Comparison of ENCODE assay signal across 8 cellular contexts in genomic region chr2:219684721-219685689, GRCh38. TPM values are rescaled to one million over a fixed set of nuclear protein-coding genes. Genes with fewer than 3 reads are reported as not detected.
DNase-seq lines count a peak whose midpoint lies in the region; ATAC-seq and TF ChIP-seq lines count a peak whose summit lies in the region.

No MANE protein-coding gene starts in this region.

- DNase-seq in Caki2 (ENCODE audit: low read depth) (peak; percentile 80), PC-9 (peak; percentile 78 to 90), adipocyte (ENCODE audit: low read depth) (peak; percentile 56), iPS-NIHi7 (ENCODE audit: extremely low spot score) (peak; percentile 86), cerebellar cortex (ENCODE audit: low spot score) (no peak)
- peak; percentile 23 to 24 for DNase-seq in stimulated activated CD4-positive, alpha-beta T cell treated with anti-CD3 and anti-CD28 coated beads, Interleukin-1b, Interleukin-23, amount 100 ng/mL, for 4 hours (ENCODE audit: low read depth in 2 of 2)

- H3K27me3 ChIP-seq in PC-9 (ENCODE audit: insufficient read depth, low read depth) (no peaks in the 10 kb centered on the region), adipocyte (replicated peaks; ENCODE audit: control insufficient read depth, insufficient read depth, low read length) (no peaks in the 10 kb centered on the region)

- peak overlapping the region; percentile 99 for H3K27ac ChIP-seq in PC-9

- CTCF ChIA-PET in PC-9 (lab: Charles Lee), result interaction anchor here (0.5 to 1.0 kb wide), 2 partner anchors 42 to 390 kb away, joined by 3 to 7 read pairs; no protein-coding TSS in a partner anchor

- H3F3A ChIP-seq in PC-9 (ENCODE audit: insufficient read depth, low read depth), result peaks cover 54% of the 10 kb centered on the region

- H3K4me3 ChIP-seq in PC-9, result peak overlapping the region; percentile 75
- peak overlapping the region; percentile 82 for H3K4me3 ChIP-seq in adipocyte (ENCODE audit: low read length)

- H3K4me1 ChIP-seq in PC-9 (replicated peaks; ENCODE audit: insufficient read depth), result peaks cover 51% of the 10 kb centered on the region
- peaks cover 52% of the 10 kb centered on the region for H3K4me1 ChIP-seq in adipocyte (ENCODE audit: control insufficient read depth, insufficient read depth, low read length)

- TF ChIP-seq CTCF in PC-9 (conservative IDR thresholded peaks at IDR 0.05), result no peak

- no peaks in the 10 kb centered on the region for H3K9me2 ChIP-seq in PC-9 (ENCODE audit: insufficient read depth)

- peak overlapping the region; percentile 95 for H3K4me2 ChIP-seq in PC-9

- intact Hi-C loops in PC-9 (cut with micrococcal nuclease; ENCODE audit: unreplicated experiment), result loop anchor here (1.0 to 5.0 kb wide), 3 partner anchors 23 to 523 kb away; partner anchors contain the start of gene NHEJ1

- in situ Hi-C loops in Caki2 (cut with HindIII; ENCODE audit: low pct_unique_long_range_greater_than_20kb, low sequenced_read_pairs), result no loop called here

- POLR2A ChIA-PET in PC-9 (lab: Charles Lee; ENCODE audit: unreplicated experiment), result interaction anchor here (0.6 to 1.1 kb wide), 8 partner anchors 9 to 175 kb away, joined by 3 to 12 read pairs (median 4); no protein-coding TSS in a partner anchor

- BruUV-seq in PC-9 (replicated peaks; lab: Mats Ljungman, UMichigan), result TSS peak; percentile 71

- peak overlapping the region; percentile 86 for H3K9ac ChIP-seq in adipocyte (ENCODE audit: low read length)

- no peaks in the 10 kb centered on the region for H3K36me3 ChIP-seq in PC-9 (ENCODE audit: low read depth)
- no peaks in the 10 kb centered on the region for H3K36me3 ChIP-seq in adipocyte (ENCODE audit: control insufficient read depth, insufficient read depth, low read length, severe bottlenecking)

- peak overlapping the region; percentile 76 for H2AFZ ChIP-seq in PC-9

- H3K79me2 ChIP-seq in PC-9 (ENCODE audit: low read depth), result 0 out of 2 replicates have a peak, but pooled peaks cover 5% of the 10 kb centered on the region

- no peaks in the 10 kb centered on the region for H4K20me1 ChIP-seq in PC-9 (ENCODE audit: insufficient read depth)

- no peaks in the 10 kb centered on the region for H3K9me3 ChIP-seq in PC-9 (ENCODE audit: insufficient read depth, low read depth)
- no peaks in the 10 kb centered on the region for H3K9me3 ChIP-seq in adipocyte (ENCODE audit: control insufficient read depth, low read length)

- ATAC-seq in GM21360 (IDR thresholded peaks at IDR 0.05; ENCODE audit: unreplicated experiment), result peak; percentile 99
- ATAC-seq in HG03558 (IDR thresholded peaks at IDR 0.05; ENCODE audit: extremely low read depth, unreplicated experiment), result peak; percentile 88

RNA-seq across cellular contexts. Expression of gene SLC4A3, which starts 57.6 kb away (rescaled TPM):
- total RNA-seq in Caki2 (2014; rRNA removed; shearing (Covaris generic); ENCODE audit: low replicate concordance), result 0.75 and 3.5 TPM in 2 replicates
- 7.3 and 9.0 TPM in 2 replicates for total RNA-seq in PC-9 (2021)
